ENCODE assay signal across 1 cellular context in the genomic region with DNA sequence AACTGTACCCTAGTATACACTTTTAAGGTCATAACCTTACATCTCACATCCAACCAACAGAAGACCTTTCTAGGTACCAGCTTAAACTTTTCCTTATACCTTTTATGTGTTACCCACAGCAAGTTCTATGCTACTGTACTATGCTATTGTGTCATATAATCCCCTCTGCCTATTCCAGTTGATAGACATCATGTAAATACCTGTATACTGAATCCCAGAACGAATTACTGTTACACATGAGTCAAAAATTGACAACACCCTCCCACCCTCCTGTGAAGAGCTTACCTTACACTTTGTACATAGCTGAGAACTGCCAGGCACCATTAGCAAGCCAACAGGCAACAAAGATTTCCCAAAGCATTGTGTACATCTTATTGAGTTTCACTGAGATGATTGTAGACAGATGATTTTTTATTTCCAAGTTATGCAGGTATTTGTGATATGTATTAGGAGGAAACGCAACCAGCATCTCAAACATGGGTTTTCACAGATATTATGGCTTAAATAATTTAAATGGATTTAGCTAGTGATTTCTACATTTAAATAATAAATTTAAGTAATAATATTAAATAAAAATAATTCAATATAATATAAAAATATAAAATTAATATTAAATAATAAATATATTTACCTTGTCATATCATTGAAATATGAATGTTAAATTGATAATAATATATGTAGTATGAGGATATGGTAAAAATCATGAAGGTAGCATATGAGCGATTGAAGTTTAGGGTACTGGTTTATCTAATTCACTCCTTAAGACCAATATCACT.
TF ChIP-seq lines count a peak whose summit lies in the region.

No MANE protein-coding gene starts in this region.

TF ChIP-seq in WTC11, 78 proteins besides CTCF, POLR2A, EP300 and RAD21 (continued from another document):
- TF ChIP-seq USF1 (CRISPR knock-in tag; IDR thresholded peaks at IDR 0.05), result no peak
- no peak for TF ChIP-seq ZNF396 (CRISPR knock-in tag; IDR thresholded peaks at IDR 0.05; ENCODE audit: borderline replicate concordance)
- TF ChIP-seq, protein P1, sequence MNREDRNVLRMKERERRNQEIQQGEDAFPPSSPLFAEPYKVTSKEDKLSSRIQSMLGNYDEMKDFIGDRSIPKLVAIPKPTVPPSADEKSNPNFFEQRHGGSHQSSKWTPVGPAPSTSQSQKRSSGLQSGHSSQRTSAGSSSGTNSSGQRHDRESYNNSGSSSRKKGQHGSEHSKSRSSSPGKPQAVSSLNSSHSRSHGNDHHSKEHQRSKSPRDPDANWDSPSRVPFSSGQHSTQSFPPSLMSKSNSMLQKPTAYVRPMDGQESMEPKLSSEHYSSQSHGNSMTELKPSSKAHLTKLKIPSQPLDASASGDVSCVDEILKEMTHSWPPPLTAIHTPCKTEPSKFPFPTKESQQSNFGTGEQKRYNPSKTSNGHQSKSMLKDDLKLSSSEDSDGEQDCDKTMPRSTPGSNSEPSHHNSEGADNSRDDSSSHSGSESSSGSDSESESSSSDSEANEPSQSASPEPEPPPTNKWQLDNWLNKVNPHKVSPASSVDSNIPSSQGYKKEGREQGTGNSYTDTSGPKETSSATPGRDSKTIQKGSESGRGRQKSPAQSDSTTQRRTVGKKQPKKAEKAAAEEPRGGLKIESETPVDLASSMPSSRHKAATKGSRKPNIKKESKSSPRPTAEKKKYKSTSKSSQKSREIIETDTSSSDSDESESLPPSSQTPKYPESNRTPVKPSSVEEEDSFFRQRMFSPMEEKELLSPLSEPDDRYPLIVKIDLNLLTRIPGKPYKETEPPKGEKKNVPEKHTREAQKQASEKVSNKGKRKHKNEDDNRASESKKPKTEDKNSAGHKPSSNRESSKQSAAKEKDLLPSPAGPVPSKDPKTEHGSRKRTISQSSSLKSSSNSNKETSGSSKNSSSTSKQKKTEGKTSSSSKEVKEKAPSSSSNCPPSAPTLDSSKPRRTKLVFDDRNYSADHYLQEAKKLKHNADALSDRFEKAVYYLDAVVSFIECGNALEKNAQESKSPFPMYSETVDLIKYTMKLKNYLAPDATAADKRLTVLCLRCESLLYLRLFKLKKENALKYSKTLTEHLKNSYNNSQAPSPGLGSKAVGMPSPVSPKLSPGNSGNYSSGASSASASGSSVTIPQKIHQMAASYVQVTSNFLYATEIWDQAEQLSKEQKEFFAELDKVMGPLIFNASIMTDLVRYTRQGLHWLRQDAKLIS (CRISPR knock-in tag; IDR thresholded peaks at IDR 0.05; ENCODE audit: borderline replicate concordance), result no peak
- no peak for TF ChIP-seq E2F4 (CRISPR knock-in tag; IDR thresholded peaks at IDR 0.05; ENCODE audit: borderline replicate concordance, low read depth)
- TF ChIP-seq TEAD4 (CRISPR knock-in tag; IDR thresholded peaks at IDR 0.05), result no peak
